Comparison of ENCODE assay signal across 8 cellular contexts in genomic region chr7:28408974-28409715, GRCh38. TPM values are rescaled to one million over a fixed set of nuclear protein-coding genes. Genes with fewer than 3 reads are reported as not detected.
DNase-seq lines count a peak whose midpoint lies in the region; ATAC-seq and TF ChIP-seq lines count a peak whose summit lies in the region.

No MANE protein-coding gene starts in this region.

- H2AFZ ChIP-seq in smooth muscle cell (ENCODE audit: low read depth) = no peak overlapping the region

- peaks cover 6% of the 10 kb centered on the region for H4K20me1 ChIP-seq in smooth muscle cell (ENCODE audit: low read depth)

- BruUV-seq in A673 (replicated peaks; lab: Mats Ljungman, UMichigan) = TSS peak; percentile 87

- intact Hi-C loops in A673 (cut with micrococcal nuclease; ENCODE audit: unreplicated experiment) = no loop called here

- H3K4me1 ChIP-seq in A673 (ENCODE audit: insufficient read depth, low read length, poor library complexity, severe bottlenecking) (peaks cover 4% of the 10 kb centered on the region), smooth muscle cell (ENCODE audit: low read depth) (peaks cover 21% of the 10 kb centered on the region)

- H3K36me3 ChIP-seq in A673 (ENCODE audit: insufficient read depth, low read length, poor library complexity, severe bottlenecking) = no peaks in the 10 kb centered on the region
- no peaks in the 10 kb centered on the region for H3K36me3 ChIP-seq in smooth muscle cell (ENCODE audit: low read depth)

- TF ChIP-seq CTCF in A673 (conservative IDR thresholded peaks at IDR 0.05; ENCODE audit: low read depth, low read length) = no peak
- TF ChIP-seq CTCF in WTC11 (IDR thresholded peaks at IDR 0.05) = no peak
- TF ChIP-seq CTCF in smooth muscle cell (IDR thresholded peaks at IDR 0.05; ENCODE audit: borderline replicate concordance, insufficient read depth, poor library complexity, severe bottlenecking) = no peak

- H3K27ac ChIP-seq in A673 (ENCODE audit: low read depth, low read length, poor library complexity, severe bottlenecking) (no peak overlapping the region), smooth muscle cell (ENCODE audit: low read depth) (peak overlapping the region; percentile 85)

- no peaks in the 10 kb centered on the region for H3K36me3 Mint-ChIP-seq in WTC11

- H3K9ac ChIP-seq in smooth muscle cell (ENCODE audit: low read depth) = peak overlapping the region; percentile 98

- H3K4me3 ChIP-seq in A673 (ENCODE audit: low read depth, low read length, poor library complexity, severe bottlenecking) (peak overlapping the region; percentile 47), smooth muscle cell (peak overlapping the region; percentile 64)

- H3K27ac Mint-ChIP-seq in WTC11 = peak overlapping the region; percentile 28; the same call in 1 of the 2 replicates

- peak overlapping the region; percentile 95 for H3K4me3 Mint-ChIP-seq in WTC11

- H3K27me3 Mint-ChIP-seq in WTC11 (ENCODE audit: low read depth) = peaks cover 91% of the 10 kb centered on the region

- H3F3A ChIP-seq in smooth muscle cell (ENCODE audit: low read depth) = peaks cover 13% of the 10 kb centered on the region

- POLR2A ChIA-PET in A673 (lab: Charles Lee; ENCODE audit: low non-redundant PET) (no interaction called here), WTC11 (lab: Charles Lee) (interaction anchor here (0.7 kb wide), 1 partner anchor 9 kb away, joined by 3 read pairs; no protein-coding TSS in a partner anchor)

- under 1% methylated on average over 27 of the region's 51 CpGs for WGBS in smooth muscle cell (ENCODE audit: low lambda C conversion rate)

- peaks cover 21% of the 10 kb centered on the region for H3K4me1 Mint-ChIP-seq in WTC11

- peak overlapping the region; percentile 88 for H3K4me2 ChIP-seq in smooth muscle cell

- H3K9me3 ChIP-seq in A673 (ENCODE audit: low read depth, low read length, poor library complexity, severe bottlenecking) = no peaks in the 10 kb centered on the region
- H3K9me3 ChIP-seq in smooth muscle cell (replicated peaks; ENCODE audit: low read depth) = no peaks in the 10 kb centered on the region

- peak; percentile 53 for ATAC-seq in GM21619 (IDR thresholded peaks at IDR 0.05; ENCODE audit: unreplicated experiment)
- ATAC-seq in WTC11 = peak; percentile 55
- no peak for ATAC-seq in HG03280 (IDR thresholded peaks at IDR 0.05; ENCODE audit: unreplicated experiment)

- no peaks in the 10 kb centered on the region for H3K9me3 Mint-ChIP-seq in WTC11

- no peaks in the 10 kb centered on the region for H3K79me2 ChIP-seq in smooth muscle cell (ENCODE audit: low read depth)

- H3K27me3 ChIP-seq in A673 (replicated peaks; ENCODE audit: insufficient read depth, low read depth, low read length, poor library complexity) (peaks cover 48% of the 10 kb centered on the region), smooth muscle cell (ENCODE audit: low read depth) (peaks cover 22% of the 10 kb centered on the region)

- peak; percentile 89 for DNase-seq in A673 (ENCODE audit: low spot score)
- DNase-seq in NCI-H2107 (lab: John Stamatoyannopoulos, UW) = peak; percentile 61
- DNase-seq in WTC11 (ENCODE audit: low spot score) = peak; percentile 88
- peak; percentile 81 to 94 for DNase-seq in cerebellar nuclear complex (lab: John Stamatoyannopoulos, UW)
- peak; percentile 97 for DNase-seq in islet precursor cell
- peak; percentile 91 for DNase-seq in smooth muscle cell (lab: John Stamatoyannopoulos, UW; ENCODE audit: unreplicated experiment)

- CTCF ChIA-PET in A673 (lab: Charles Lee) = no interaction called here
- CTCF ChIA-PET in WTC11 (lab: Charles Lee) = interaction anchor here (0.6 to 1.4 kb wide), 9 partner anchors 10 to 518 kb away, joined by 3 to 9 read pairs (median 3); no protein-coding TSS in a partner anchor

TF ChIP-seq in WTC11, 78 proteins besides CTCF, POLR2A, EP300 and RAD21 (continues in another document):
- TF ChIP-seq, protein P1, sequence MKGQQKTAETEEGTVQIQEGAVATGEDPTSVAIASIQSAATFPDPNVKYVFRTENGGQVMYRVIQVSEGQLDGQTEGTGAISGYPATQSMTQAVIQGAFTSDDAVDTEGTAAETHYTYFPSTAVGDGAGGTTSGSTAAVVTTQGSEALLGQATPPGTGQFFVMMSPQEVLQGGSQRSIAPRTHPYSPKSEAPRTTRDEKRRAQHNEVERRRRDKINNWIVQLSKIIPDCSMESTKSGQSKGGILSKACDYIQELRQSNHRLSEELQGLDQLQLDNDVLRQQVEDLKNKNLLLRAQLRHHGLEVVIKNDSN (CRISPR knock-in tag; IDR thresholded peaks at IDR 0.05) = 0 out of 2 replicates have a peak, but pooled peaks have one; percentile 11
- TF ChIP-seq, protein P2, sequence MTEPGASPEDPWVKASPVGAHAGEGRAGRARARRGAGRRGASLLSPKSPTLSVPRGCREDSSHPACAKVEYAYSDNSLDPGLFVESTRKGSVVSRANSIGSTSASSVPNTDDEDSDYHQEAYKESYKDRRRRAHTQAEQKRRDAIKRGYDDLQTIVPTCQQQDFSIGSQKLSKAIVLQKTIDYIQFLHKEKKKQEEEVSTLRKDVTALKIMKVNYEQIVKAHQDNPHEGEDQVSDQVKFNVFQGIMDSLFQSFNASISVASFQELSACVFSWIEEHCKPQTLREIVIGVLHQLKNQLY (CRISPR knock-in tag; IDR thresholded peaks at IDR 0.05) = no peak
- TF ChIP-seq E2F1 (CRISPR knock-in tag; IDR thresholded peaks at IDR 0.05) (no peak), CREM (CRISPR knock-in tag; IDR thresholded peaks at IDR 0.05) (peak; percentile 51; the same call in 1 of the 2 replicates), TEAD1 (CRISPR knock-in tag; IDR thresholded peaks at IDR 0.05) (no peak), MXD4 (CRISPR knock-in tag; IDR thresholded peaks at IDR 0.05; ENCODE audit: borderline replicate concordance) (no peak), ATF2 (CRISPR knock-in tag; IDR thresholded peaks at IDR 0.05; ENCODE audit: borderline replicate concordance, low read depth) (no peak), ZBTB21 (CRISPR knock-in tag; IDR thresholded peaks at IDR 0.05; ENCODE audit: borderline replicate concordance) (0 out of 2 replicates have a peak, but pooled peaks have one; percentile 31), IRF2 (CRISPR knock-in tag; IDR thresholded peaks at IDR 0.05; ENCODE audit: borderline replicate concordance, low read depth) (no peak), SP1 (CRISPR knock-in tag; conservative IDR thresholded peaks at IDR 0.05) (0 out of 2 replicates have a peak, but pooled peaks have one; percentile 20), PRRX2 (CRISPR knock-in tag; IDR thresholded peaks at IDR 0.05) (no peak), SOX15 (CRISPR knock-in tag; IDR thresholded peaks at IDR 0.05) (no peak), RELA (CRISPR knock-in tag; IDR thresholded peaks at IDR 0.05; ENCODE audit: borderline replicate concordance) (no peak), ZBTB43 (CRISPR knock-in tag; IDR thresholded peaks at IDR 0.05) (no peak)
- TF ChIP-seq, protein P3, sequence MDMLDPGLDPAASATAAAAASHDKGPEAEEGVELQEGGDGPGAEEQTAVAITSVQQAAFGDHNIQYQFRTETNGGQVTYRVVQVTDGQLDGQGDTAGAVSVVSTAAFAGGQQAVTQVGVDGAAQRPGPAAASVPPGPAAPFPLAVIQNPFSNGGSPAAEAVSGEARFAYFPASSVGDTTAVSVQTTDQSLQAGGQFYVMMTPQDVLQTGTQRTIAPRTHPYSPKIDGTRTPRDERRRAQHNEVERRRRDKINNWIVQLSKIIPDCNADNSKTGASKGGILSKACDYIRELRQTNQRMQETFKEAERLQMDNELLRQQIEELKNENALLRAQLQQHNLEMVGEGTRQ (CRISPR knock-in tag; IDR thresholded peaks at IDR 0.05) = peak; percentile 51
- TF ChIP-seq, protein P4, sequence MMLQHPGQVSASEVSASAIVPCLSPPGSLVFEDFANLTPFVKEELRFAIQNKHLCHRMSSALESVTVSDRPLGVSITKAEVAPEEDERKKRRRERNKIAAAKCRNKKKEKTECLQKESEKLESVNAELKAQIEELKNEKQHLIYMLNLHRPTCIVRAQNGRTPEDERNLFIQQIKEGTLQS (CRISPR knock-in tag; conservative IDR thresholded peaks at IDR 0.05) = no peak

RNA-seq across cellular contexts. Expression of gene CREB5, which starts 3.2 kb away (rescaled TPM):
- total RNA-seq in A673 (2021) = 7.1 and 10.3 TPM in 2 replicates
- 1.1 to 1.7 TPM (median 1.3 TPM) in 3 replicates for total RNA-seq in WTC11 (2021)
- total RNA-seq in smooth muscle cell = 18.2 and 35.1 TPM in 2 replicates
- 6.2 and 17.0 TPM in 2 replicates for polyA plus RNA-seq in smooth muscle cell
